In the genomic region with DNA sequence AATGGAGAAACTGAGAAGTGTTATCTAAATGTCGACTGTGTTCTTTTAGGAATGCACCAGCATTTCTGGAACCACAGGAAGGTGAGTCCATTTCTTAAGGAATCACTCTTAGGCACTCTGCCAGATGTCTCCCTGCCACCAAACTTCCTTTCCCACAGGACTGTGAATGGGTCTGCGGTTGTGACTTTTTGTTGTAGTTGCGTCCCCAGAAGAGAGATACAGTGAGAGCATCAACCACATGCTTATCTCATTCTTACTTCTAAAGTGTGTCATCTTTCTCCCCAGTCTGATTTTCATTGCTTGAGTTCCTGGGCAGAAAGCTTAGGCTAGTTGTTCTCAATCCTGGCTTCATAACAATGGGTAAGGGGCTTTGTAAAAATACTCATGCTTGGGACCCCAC, we compare ENCODE assay signal across 16 cellular contexts. TPM values are rescaled to one million over a fixed set of nuclear protein-coding genes. Genes with fewer than 3 reads are reported as not detected.
DNase-seq lines count a peak whose midpoint lies in the region; ATAC-seq, FAIRE-seq and TF ChIP-seq lines count a peak whose summit lies in the region.
"Had no signal": no experiment of that assay in that cellular context is flagged by ENCODE, and none has a peak within 500 bp of the region (broad histone marks: within the 10 kb centered on the region; RNA-seq: fewer than 3 reads in every experiment).

No MANE protein-coding gene starts in this region.

- H3K27ac ChIP-seq in stomach (peak overlapping the region in 1 of 5 donors; percentile 3), right atrium auricular region (no peak overlapping the region)
- H3K27ac ChIP-seq: gastroesophageal sphincter, RWPE1 had no signal

- peaks cover 2% of the 10 kb centered on the region for H3K27me3 Mint-ChIP-seq in activated T-cell treated with anti-CD3 and anti-CD28 coated beads, Interleukin-2, amount 50 U/mL, for 24 hours
- no peaks in the 10 kb centered on the region for H3K27me3 Mint-ChIP-seq in effector memory CD8-positive, alpha-beta T cell

- TF ChIP-seq CTCF in stomach (IDR thresholded peaks at IDR 0.05) (no peak), right atrium auricular region (IDR thresholded peaks at IDR 0.05) (no peak)

- H3K27me3 ChIP-seq in stomach = no peaks in the 10 kb centered on the region
- H3K27me3 ChIP-seq in right atrium auricular region = no peaks in the 10 kb centered on the region
- H3K27me3 ChIP-seq: gastroesophageal sphincter had no signal

- intact Hi-C loops in stomach (cut with DNase I; ENCODE audit: low total_unique reads) = no loop called here

- no peaks in the 10 kb centered on the region for H3K36me3 ChIP-seq in stomach
- no peaks in the 10 kb centered on the region for H3K36me3 ChIP-seq in right atrium auricular region
- H3K36me3 ChIP-seq: gastroesophageal sphincter had no signal

- peaks cover 3% of the 10 kb centered on the region for H3K36me3 Mint-ChIP-seq in activated T-cell treated with anti-CD3 and anti-CD28 coated beads, Interleukin-2, amount 50 U/mL, for 24 hours (ENCODE audit: low read depth)
- no peaks in the 10 kb centered on the region for H3K36me3 Mint-ChIP-seq in effector memory CD8-positive, alpha-beta T cell (ENCODE audit: insufficient read depth)

- H3K4me1 ChIP-seq in stomach = peaks cover 14 to 45% (median 30%) of the 10 kb centered on the region in 4 donors
- H3K4me1 ChIP-seq in right atrium auricular region = peaks cover 0 to 29% of the 10 kb centered on the region in 2 donors

- H3K4me3 ChIP-seq in stomach (no peak overlapping the region), right atrium auricular region (no peak overlapping the region)
- H3K4me3 ChIP-seq: gastroesophageal sphincter, mucosa of descending colon had no signal

- no peak for TF ChIP-seq EP300 in stomach (IDR thresholded peaks at IDR 0.05)

- H3K4me3 Mint-ChIP-seq in activated T-cell treated with anti-CD3 and anti-CD28 coated beads, Interleukin-2, amount 50 U/mL, for 24 hours = peak overlapping the region; percentile 37
- H3K4me3 Mint-ChIP-seq in effector memory CD8-positive, alpha-beta T cell = no peak overlapping the region
- H3K4me3 Mint-ChIP-seq: HFFc6 had no signal

- no peak for DNase-seq in activated T-cell treated with anti-CD3 and anti-CD28 coated beads, Interleukin-2, amount 50 U/mL, for 24 hours
- no peak for DNase-seq in activated T-cell treated with anti-CD3 and anti-CD28 coated beads, Interleukin-2, amount 50 U/mL, for 1 hour
- DNase-seq in effector memory CD8-positive, alpha-beta T cell = no peak
- DNase-seq in stomach (no peak), right atrium auricular region (ENCODE audit: low spot score) (no peak), HTR-8/SVneo (ENCODE audit: insufficient read length, low spot score) (no peak)
- DNase-seq: aorta; Calu3; effector memory CD4-positive, alpha-beta T cell; HFFc6; MM.1S; mucosa of descending colon had no signal

- no peak for FAIRE-seq in HTR-8/SVneo (lab: Jason Lieb, UNC)

- ATAC-seq in GM21529 (IDR thresholded peaks at IDR 0.05; ENCODE audit: unreplicated experiment) (peak; percentile 34), HG03432 (IDR thresholded peaks at IDR 0.05; ENCODE audit: unreplicated experiment) (peak; percentile 45)
- ATAC-seq in effector memory CD8-positive, alpha-beta T cell (replicated peaks) = peak; percentile 54
- ATAC-seq: gastroesophageal sphincter, mucosa of descending colon had no signal

- WGBS in stomach, 5 donors = 60 to 87% (median 78%) methylated on average over 3 of the region's 3 CpGs

- no peak for TF ChIP-seq POLR2A in stomach (IDR thresholded peaks at IDR 0.05)

- H3K9me3 Mint-ChIP-seq in activated T-cell treated with anti-CD3 and anti-CD28 coated beads, Interleukin-2, amount 50 U/mL, for 24 hours = peaks cover 2% of the 10 kb centered on the region
- no peaks in the 10 kb centered on the region for H3K9me3 Mint-ChIP-seq in effector memory CD8-positive, alpha-beta T cell

- H3K27ac Mint-ChIP-seq in activated T-cell treated with anti-CD3 and anti-CD28 coated beads, Interleukin-2, amount 50 U/mL, for 24 hours = peak overlapping the region; percentile 67
- H3K27ac Mint-ChIP-seq in effector memory CD8-positive, alpha-beta T cell = peak overlapping the region; percentile 13 to 69
- H3K27ac Mint-ChIP-seq: HFFc6 had no signal

- H3K4me1 Mint-ChIP-seq in activated T-cell treated with anti-CD3 and anti-CD28 coated beads, Interleukin-2, amount 50 U/mL, for 24 hours (ENCODE audit: low read depth) = peaks cover 41% of the 10 kb centered on the region
- H3K4me1 Mint-ChIP-seq in effector memory CD8-positive, alpha-beta T cell (ENCODE audit: low read depth in 2 of 2) = peaks cover 8 to 21% of the 10 kb centered on the region in 2 donors

- H3K9me3 ChIP-seq in stomach (no peaks in the 10 kb centered on the region), right atrium auricular region (peaks cover 0 to 6% of the 10 kb centered on the region in 2 donors)

RNA-seq across cellular contexts. Expression of a gene that starts 13.4 kb away (rescaled TPM):
- total RNA-seq in stomach = 10 to 100 TPM; 10.3 to 48.7 (median 36.8) TPM
- polyA plus RNA-seq in stomach = 10 to 100 TPM in 1 of 3 donors, 1 to 10 TPM in 2; 7.6 to 14.1 (median 9.9) TPM
- 10 to 100 TPM; 17.5 to 40.2 TPM for total RNA-seq in right atrium auricular region

RNA-seq across cellular contexts. Expression of a gene that starts 40.8 kb away (rescaled TPM):
- 10 to 100 TPM in 4 of 5 donors, 1 to 10 TPM in 1; 8.1 to 37.1 (median 18.7) TPM for total RNA-seq in stomach
- polyA plus RNA-seq in stomach = 1 to 10 TPM; 2.9 to 4.4 (median 3.4) TPM
- total RNA-seq in right atrium auricular region = 1 to 10 TPM in 1 of 2 donors, under 1 TPM in 1; 0.22 to 1.8 TPM
- total RNA-seq: HFFc6 had no signal

RNA-seq across cellular contexts. Expression of a gene that starts 59.8 kb away (rescaled TPM):
- total RNA-seq in stomach (10 to 100 TPM in 4 of 5 donors, 1 to 10 TPM in 1; 5.8 to 59.4 (median 31.5) TPM), right atrium auricular region (10 to 100 TPM; 19.6 to 27.3 TPM)
- 10 to 100 TPM; 11.1 to 13.3 (median 11.3) TPM for polyA plus RNA-seq in stomach
